Comparison of ENCODE assay signal across 18 cellular contexts in the genomic region with DNA sequence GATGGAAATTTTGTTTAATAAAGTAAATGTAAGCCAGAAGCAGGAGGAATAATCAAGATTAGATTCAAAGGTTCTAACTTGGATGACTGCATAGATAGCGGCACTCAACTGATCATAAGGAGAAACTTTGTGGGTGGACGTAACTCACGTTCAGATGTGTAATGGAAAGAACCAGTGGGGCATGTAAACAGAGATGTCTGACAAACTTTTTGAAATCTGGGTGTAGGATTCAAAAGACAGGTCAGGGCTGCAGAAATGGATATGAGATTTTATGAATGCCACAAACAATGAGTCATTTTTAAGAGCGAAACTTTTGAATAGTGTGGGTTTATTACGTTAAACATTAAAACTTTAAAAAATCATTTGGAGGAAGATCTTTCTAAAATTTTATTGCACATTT.
DNase-seq lines count a peak whose midpoint lies in the region; ATAC-seq, FAIRE-seq and TF ChIP-seq lines count a peak whose summit lies in the region.
"Had no signal": no experiment of that assay in that cellular context is flagged by ENCODE, and none has a peak within 500 bp of the region (broad histone marks: within the 10 kb centered on the region; RNA-seq: fewer than 3 reads in every experiment).

No MANE protein-coding gene starts in this region.

- no peak for TF ChIP-seq CTCF in OCI-LY3 (IDR thresholded peaks at IDR 0.05; ENCODE audit: low read depth, low read length)

- H3K36me3 ChIP-seq in OCI-LY3 (replicated peaks; ENCODE audit: low read depth, low read length) (no peaks in the 10 kb centered on the region), HAP-1 (replicated peaks) (no peaks in the 10 kb centered on the region)
- H3K36me3 ChIP-seq: BE2C had no signal

- H3K9me3 ChIP-seq in OCI-LY3 (ENCODE audit: insufficient read depth, low read length) (no peaks in the 10 kb centered on the region), HAP-1 (no peaks in the 10 kb centered on the region)
- H3K9me3 ChIP-seq: BE2C, Caco-2 had no signal

- peaks cover 5% of the 10 kb centered on the region; the same call in 1 of the 2 replicates for H3K4me1 ChIP-seq in OCI-LY3 (ENCODE audit: low read length)
- H3K4me1 ChIP-seq in HAP-1 = no peaks in the 10 kb centered on the region
- H3K4me1 ChIP-seq: BE2C, Caco-2 had no signal

- H3K27me3 ChIP-seq in OCI-LY3 (ENCODE audit: low read depth, low read length) (no peaks in the 10 kb centered on the region), HAP-1 (ENCODE audit: low read depth) (no peaks in the 10 kb centered on the region)
- H3K27me3 ChIP-seq: BE2C had no signal

- H3K27ac ChIP-seq in OCI-LY3 (ENCODE audit: low read length) = no peak overlapping the region

- H3K79me2 ChIP-seq in OCI-LY3 (ENCODE audit: low read length) = no peaks in the 10 kb centered on the region

- no peaks in the 10 kb centered on the region for H4K20me1 ChIP-seq in OCI-LY3 (ENCODE audit: insufficient read depth, low read length)

- no peak overlapping the region for H3K9ac ChIP-seq in OCI-LY3 (ENCODE audit: low read length)

- H3K4me3 ChIP-seq in OCI-LY3 (ENCODE audit: low read length) (no peak overlapping the region), HAP-1 (no peak overlapping the region)

- ATAC-seq in HG03432 (IDR thresholded peaks at IDR 0.05; ENCODE audit: unreplicated experiment) (peak; percentile 38), GM21515 (IDR thresholded peaks at IDR 0.05; ENCODE audit: unreplicated experiment) (no peak), HG03025 (IDR thresholded peaks at IDR 0.05; ENCODE audit: low FRiP score, unreplicated experiment) (no peak)

- no peak for DNase-seq in GM19238 (ENCODE audit: insufficient read length, low spot score)
- no peak for DNase-seq in HAP-1 (ENCODE audit: low spot score in 2 of 2)
- DNase-seq: ACHN; BE2C; C1 segment of cervical spinal cord; Caco-2; CD4-positive, alpha-beta T cell; DMS79 treated with DMSO at 0.1 percent for 48 hours; GF-D8; GOT3; H7; KG1 had no signal

- 0 out of 2 replicates have a peak overlapping the region, but pooled peaks have one; percentile 16 for H3K4me2 ChIP-seq in OCI-LY3 (ENCODE audit: low read length)

- no peak overlapping the region for H2AFZ ChIP-seq in OCI-LY3 (ENCODE audit: low read depth, low read length)

- FAIRE-seq in endometrium (lab: Jason Lieb, UNC) = peak; percentile 8
- FAIRE-seq: A204.1 had no signal

- in situ Hi-C loops in HAP-1 (cut with MboI; ENCODE audit: low sequenced_read_pairs) = no loop called here
